8 cellular contexts compared by ENCODE assay signal in the genomic region with DNA sequence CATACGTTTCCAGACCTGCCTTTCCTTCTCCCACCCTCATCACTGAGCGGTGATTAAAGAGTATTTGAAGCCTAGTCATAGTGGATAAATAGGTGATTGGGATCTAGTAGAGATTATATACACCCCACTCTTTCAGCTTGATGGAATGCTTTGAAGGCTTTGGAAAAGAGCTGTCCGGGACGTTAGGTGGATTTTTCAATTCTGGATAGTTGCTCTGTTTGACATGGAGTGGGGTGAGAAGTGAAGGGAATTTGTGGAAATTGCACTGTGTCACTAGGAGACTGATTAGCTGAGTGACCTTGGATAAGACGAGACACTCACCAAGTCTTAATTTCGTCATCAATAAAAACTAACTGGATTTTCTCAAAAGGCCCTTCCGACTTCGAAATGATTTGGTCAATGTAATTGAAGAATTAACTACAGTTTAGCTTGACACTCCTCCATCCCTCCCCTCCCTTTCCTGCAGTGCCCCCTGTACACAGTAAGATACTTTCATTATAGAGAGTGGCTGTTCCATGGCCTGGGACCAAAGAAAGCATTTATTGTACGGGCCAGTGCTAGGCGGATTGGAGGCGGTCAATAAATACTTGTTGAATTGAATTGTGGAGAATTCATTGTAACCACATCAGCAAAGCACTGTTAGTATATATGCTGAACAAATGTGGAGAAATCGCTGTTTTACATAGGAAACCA. TPM values are rescaled to one million over a fixed set of nuclear protein-coding genes. Genes with fewer than 3 reads are reported as not detected.
DNase-seq lines count a peak whose midpoint lies in the region; ATAC-seq and TF ChIP-seq lines count a peak whose summit lies in the region.

No MANE protein-coding gene starts in this region.

- no peak overlapping the region for H3K23ac ChIP-seq in neuronal stem cell (ENCODE audit: low read depth, low read length, poor library complexity)

- H4K20me1 ChIP-seq in SU-DHL-6 (ENCODE audit: low read depth, low read length), result no peaks in the 10 kb centered on the region

- DNase-seq in H7 (no peak), fibroblast of peridontal ligament (ENCODE audit: extremely low read depth) (peak; percentile 45), neuronal stem cell (ENCODE audit: low spot score) (no peak), SKM-1 (lab: John Stamatoyannopoulos, UW; ENCODE audit: unreplicated experiment) (no peak), HuH-7.5 (ENCODE audit: low spot score) (no peak)
- DNase-seq in activated CD4-positive, alpha-beta T cell treated with anti-CD3 and anti-CD28 coated beads for 48 hours, result no peak

- H2BK15ac ChIP-seq in neuronal stem cell (ENCODE audit: low read length), result no peak overlapping the region

- H3K4me2 ChIP-seq in SU-DHL-6 (ENCODE audit: low read depth, low read length, poor library complexity, severe bottlenecking) (peak overlapping the region; percentile 89), neuronal stem cell (ENCODE audit: insufficient read depth, low read length, poor library complexity, severe bottlenecking) (peak overlapping the region; percentile 68)

- no peak overlapping the region for H4K8ac ChIP-seq in neuronal stem cell (ENCODE audit: low read depth, low read length)

- no peak overlapping the region for H2BK120ac ChIP-seq in neuronal stem cell (ENCODE audit: low read depth, low read length)

- H3K36me3 ChIP-seq in H7 (replicated peaks; ENCODE audit: control insufficient read depth, insufficient read depth, low read length) (peaks cover 1% of the 10 kb centered on the region; the same call in 1 of the 2 replicates), SU-DHL-6 (ENCODE audit: low read length) (no peaks in the 10 kb centered on the region), neuronal stem cell (replicated peaks in 1 of 2; ENCODE audit: control insufficient read depth in 2 of 2, insufficient read depth in 2 of 2, low read length in 2 of 2) (peaks cover 1 to 37% of the 10 kb centered on the region in 2 donors)

- H4K91ac ChIP-seq in neuronal stem cell (ENCODE audit: low read depth, low read length, poor library complexity), result no peak overlapping the region

- H3K9ac ChIP-seq in SU-DHL-6 (ENCODE audit: low read length) (peak overlapping the region; percentile 92), neuronal stem cell (ENCODE audit: low read depth, low read length, poor library complexity) (peak overlapping the region; percentile 97)

- no CpG with 5 or more reads among the region's 12 CpGs for WGBS in neuronal stem cell (ENCODE audit: extremely low coverage in 2 of 2, insufficient read length in 2 of 2, insufficient replicate concordance in 1 of 2), 2 donors

- peaks cover 10% of the 10 kb centered on the region for H3K79me1 ChIP-seq in neuronal stem cell (ENCODE audit: low read depth, low read length)

- H3K4ac ChIP-seq in neuronal stem cell (ENCODE audit: low read length), result no peak overlapping the region

- no peak overlapping the region; the same call in 1 of the 2 replicates for H3K27ac ChIP-seq in SU-DHL-6 (ENCODE audit: low read depth, low read length)
- no peak overlapping the region for H3K27ac ChIP-seq in neuronal stem cell (replicated peaks; ENCODE audit: low read length)

- H3K4me3 ChIP-seq in H7 (ENCODE audit: insufficient read depth, low read depth, low read length) (peak overlapping the region; percentile 94), SU-DHL-6 (ENCODE audit: insufficient read depth, low read length, poor library complexity, severe bottlenecking) (peak overlapping the region; percentile 99), neuronal stem cell (ENCODE audit: low read length in 2 of 2) (peak overlapping the region; percentile 90 to 91)

- TF ChIP-seq CTCF in SU-DHL-6 (IDR thresholded peaks at IDR 0.05; ENCODE audit: insufficient read depth, low read length, poor library complexity, severe bottlenecking), result no peak

- peaks cover 57% of the 10 kb centered on the region for H3K79me2 ChIP-seq in SU-DHL-6 (ENCODE audit: insufficient read depth, low read length)

- H3K4me1 ChIP-seq in neuronal stem cell (ENCODE audit: control insufficient read depth in 2 of 2, insufficient read depth in 1 of 2, low read depth in 1 of 2, low read length in 2 of 2), result peaks cover 4 to 6% of the 10 kb centered on the region in 2 donors

- H3K18ac ChIP-seq in neuronal stem cell (ENCODE audit: low read length), result no peak overlapping the region

- H2AFZ ChIP-seq in SU-DHL-6 (ENCODE audit: low read depth, low read length, severe bottlenecking) (no peak overlapping the region), neuronal stem cell (ENCODE audit: low read length) (peak overlapping the region; percentile 92)

- no peaks in the 10 kb centered on the region for H3K9me2 ChIP-seq in SU-DHL-6 (replicated peaks; ENCODE audit: insufficient read depth, low read length)

- H3K9me3 ChIP-seq in SU-DHL-6 (ENCODE audit: insufficient read depth, low read length), result no peaks in the 10 kb centered on the region
- H3K9me3 ChIP-seq in neuronal stem cell (replicated peaks in 1 of 2; ENCODE audit: control insufficient read depth in 2 of 2, insufficient read depth in 1 of 2, low read depth in 1 of 2, low read length in 2 of 2), result no peaks in the 10 kb centered on the region

- ATAC-seq in GM21360 (IDR thresholded peaks at IDR 0.05; ENCODE audit: unreplicated experiment), result no peak

- H3K27me3 ChIP-seq in H7 (ENCODE audit: control insufficient read depth, insufficient read depth, low read length) (no peaks in the 10 kb centered on the region), SU-DHL-6 (ENCODE audit: low read length) (no peaks in the 10 kb centered on the region; the same call in 1 of the 2 replicates), neuronal stem cell (ENCODE audit: control insufficient read depth in 3 of 3, insufficient read depth in 3 of 3, low read depth in 1 of 3, low read length in 3 of 3) (peaks cover 0 to 5% (median 0%) of the 10 kb centered on the region in 3 experiments)

- no peak overlapping the region for H2BK12ac ChIP-seq in neuronal stem cell (ENCODE audit: low read length)

- H2AK5ac ChIP-seq in neuronal stem cell (ENCODE audit: low read depth, low read length), result peak overlapping the region; percentile 97

- H3K14ac ChIP-seq in neuronal stem cell (ENCODE audit: low read length), result no peak overlapping the region

- H3F3A ChIP-seq in SU-DHL-6 (ENCODE audit: insufficient read depth), result no peaks in the 10 kb centered on the region

- peak overlapping the region; percentile 11 for H2BK5ac ChIP-seq in neuronal stem cell (ENCODE audit: low read length)

RNA-seq across cellular contexts. Expression of gene ZKSCAN1, which starts 1.0 kb away (rescaled TPM):
- total RNA-seq in H7 (2014; rRNA removed; shearing (Covaris generic)), result 9.0 and 17.0 TPM in 2 replicates
- polyA plus RNA-seq in neuronal stem cell (2013, experiment 1 of 2), result 21.4 TPM
- 21.8 TPM for polyA plus RNA-seq in neuronal stem cell (2013, experiment 2 of 2)

RNA-seq across cellular contexts. Expression of gene ZSCAN21, which starts 33.2 kb away (rescaled TPM):
- 27.2 and 32.9 TPM in 2 replicates for total RNA-seq in H7 (2014; rRNA removed; shearing (Covaris generic))
- polyA plus RNA-seq in neuronal stem cell (2013, experiment 1 of 2), result 16.3 TPM
- 16.5 TPM for polyA plus RNA-seq in neuronal stem cell (2013, experiment 2 of 2)

RNA-seq across cellular contexts. Expression of gene AZGP1, which starts 40.5 kb away (rescaled TPM):
- not detected in 2 replicates for total RNA-seq in H7 (2014; rRNA removed; shearing (Covaris generic))
- not detected for polyA plus RNA-seq in neuronal stem cell (2013, experiment 1 of 2)
- polyA plus RNA-seq in neuronal stem cell (2013, experiment 2 of 2), result not detected
